Comparison of ENCODE assay signal across 10 cellular contexts in genomic region chr14:103091883-103092222, GRCh38. TPM values are rescaled to one million over a fixed set of nuclear protein-coding genes. Genes with fewer than 3 reads are reported as not detected.
DNase-seq lines count a peak whose midpoint lies in the region; ATAC-seq and TF ChIP-seq lines count a peak whose summit lies in the region.
"Had no signal": no experiment of that assay in that cellular context is flagged by ENCODE, and none has a peak within 500 bp of the region (broad histone marks: within the 10 kb centered on the region; RNA-seq: fewer than 3 reads in every experiment).

No MANE protein-coding gene starts in this region.

- DNase-seq in activated naive CD4-positive, alpha-beta T cell treated with anti-CD3 and anti-CD28 coated beads for 36 hours: no peak
- no peak for DNase-seq in activated naive CD4-positive, alpha-beta T cell treated with Interleukin-2 at 50 U/mL for 16 hours
- DNase-seq in WTC11 (ENCODE audit: low spot score) (no peak), kidney epithelial cell (ENCODE audit: low read depth) (no peak), suprapubic skin (ENCODE audit: low spot score in 2 of 2) (no peak), NCI-H345 (lab: John Stamatoyannopoulos, UW) (no peak), D341Med (ENCODE audit: low spot score) (no peak)
- no peak for DNase-seq in activated effector memory CD4-positive, alpha-beta T cell treated with anti-CD3 and anti-CD28 coated beads, Interleukin-2, amount 50 U/mL, for 16 hours

- H3K4me3 ChIP-seq in kidney epithelial cell (ENCODE audit: low read depth, low read length): peak overlapping the region; percentile 29
- H3K4me3 ChIP-seq in suprapubic skin: peak overlapping the region; percentile 51

- CTCF ChIA-PET in activated naive CD4-positive, alpha-beta T cell treated with anti-CD3 and anti-CD28 coated beads for 36 hours (lab: Charles Lee): interaction anchor here (1.0 to 1.3 kb wide), 2 partner anchors 17 kb away, joined by 5 to 6 read pairs; no protein-coding TSS in a partner anchor
- CTCF ChIA-PET in WTC11 (lab: Charles Lee): interaction anchor here (1.6 to 6.7 kb wide), 2 partner anchors 13 to 201 kb away, joined by 5 to 65 read pairs; no protein-coding TSS in a partner anchor

- H3K36me3 ChIP-seq in kidney epithelial cell (ENCODE audit: control insufficient read depth, insufficient read depth, low read length): no peaks in the 10 kb centered on the region
- H3K36me3 ChIP-seq in suprapubic skin: no peaks in the 10 kb centered on the region
- H3K36me3 ChIP-seq: adrenal gland had no signal

- no peaks in the 10 kb centered on the region for H3K9me3 Mint-ChIP-seq in activated naive CD4-positive, alpha-beta T cell treated with anti-CD3 and anti-CD28 coated beads for 36 hours
- no peaks in the 10 kb centered on the region for H3K9me3 Mint-ChIP-seq in WTC11

- no peaks in the 10 kb centered on the region for H3K27me3 ChIP-seq in kidney epithelial cell (ENCODE audit: control insufficient read depth, insufficient read depth, low read length)
- peaks cover 7% of the 10 kb centered on the region for H3K27me3 ChIP-seq in suprapubic skin
- H3K27me3 ChIP-seq: adrenal gland had no signal

- peak overlapping the region; percentile 21 for H3K4me3 Mint-ChIP-seq in activated naive CD4-positive, alpha-beta T cell treated with anti-CD3 and anti-CD28 coated beads for 36 hours
- H3K4me3 Mint-ChIP-seq in WTC11: peak overlapping the region; percentile 48

- WGBS in suprapubic skin: 75% methylated on average over 5 of the region's 9 CpGs

- intact Hi-C loops in activated naive CD4-positive, alpha-beta T cell treated with anti-CD3 and anti-CD28 coated beads for 36 hours (cut with micrococcal nuclease): loop anchor here (1.0 to 10.0 kb wide), 2 partner anchors 17 to 567 kb away; no protein-coding TSS in a partner anchor

- TF ChIP-seq EP300 in suprapubic skin (IDR thresholded peaks at IDR 0.05): no peak

- TF ChIP-seq POLR2A in suprapubic skin (IDR thresholded peaks at IDR 0.05): no peak

- H3K27ac ChIP-seq in suprapubic skin: no peak overlapping the region
- H3K27ac ChIP-seq: adrenal gland had no signal

- POLR2A ChIA-PET in WTC11 (lab: Charles Lee): no interaction called here

- H3K27ac Mint-ChIP-seq in activated naive CD4-positive, alpha-beta T cell treated with anti-CD3 and anti-CD28 coated beads for 36 hours: no peak overlapping the region
- no peak overlapping the region for H3K27ac Mint-ChIP-seq in WTC11

- peaks cover 3% of the 10 kb centered on the region for H3K4me1 Mint-ChIP-seq in activated naive CD4-positive, alpha-beta T cell treated with anti-CD3 and anti-CD28 coated beads for 36 hours (ENCODE audit: low read depth)
- H3K4me1 Mint-ChIP-seq in WTC11: peaks cover 9% of the 10 kb centered on the region

- H3K4me1 ChIP-seq in suprapubic skin: peaks cover 23% of the 10 kb centered on the region

- TF ChIP-seq CTCF in WTC11 (IDR thresholded peaks at IDR 0.05) (no peak), kidney epithelial cell (IDR thresholded peaks at IDR 0.05; ENCODE audit: insufficient read depth, low read length, poor library complexity, severe bottlenecking) (no peak), suprapubic skin (IDR thresholded peaks at IDR 0.05) (no peak)

- H3K27me3 Mint-ChIP-seq in activated naive CD4-positive, alpha-beta T cell treated with anti-CD3 and anti-CD28 coated beads for 36 hours (ENCODE audit: low read depth): peaks cover 2% of the 10 kb centered on the region
- peaks cover 9% of the 10 kb centered on the region for H3K27me3 Mint-ChIP-seq in WTC11 (ENCODE audit: low read depth)

- no peak for ATAC-seq in WTC11

- no peaks in the 10 kb centered on the region for H3K36me3 Mint-ChIP-seq in activated naive CD4-positive, alpha-beta T cell treated with anti-CD3 and anti-CD28 coated beads for 36 hours (ENCODE audit: low read depth)
- no peaks in the 10 kb centered on the region for H3K36me3 Mint-ChIP-seq in WTC11

- no peaks in the 10 kb centered on the region for H3K9me3 ChIP-seq in suprapubic skin
- H3K9me3 ChIP-seq: adrenal gland had no signal

TF ChIP-seq in WTC11, 78 proteins besides CTCF, POLR2A, EP300 and RAD21:
- peak; percentile 2; the same call in 1 of the 2 replicates for TF ChIP-seq HMGXB4 (CRISPR knock-in tag; IDR thresholded peaks at IDR 0.05)
- no peak for TF ChIP-seq FOXJ3 (CRISPR knock-in tag; IDR thresholded peaks at IDR 0.05; ENCODE audit: borderline replicate concordance)
- 0 out of 2 replicates have a peak, but pooled peaks have one; percentile 2 for TF ChIP-seq ZNF121 (CRISPR knock-in tag; IDR thresholded peaks at IDR 0.05)

RNA-seq across cellular contexts. Expression of gene EXOC3L4, which starts 2.7 kb away (rescaled TPM):
- total RNA-seq in activated naive CD4-positive, alpha-beta T cell treated with anti-CD3 and anti-CD28 coated beads for 36 hours: not detected
- 0.21 to 0.42 TPM (median 0.30 TPM) in 3 replicates for total RNA-seq in WTC11 (2021)
- 0.34 and 0.46 TPM in 2 replicates for total RNA-seq in kidney epithelial cell
- total RNA-seq in suprapubic skin: 1 to 10 TPM in 1 of 4 donors, not detected in 3; 1.5 TPM

RNA-seq across cellular contexts. Expression of gene LBHD2, which starts 7.8 kb away (rescaled TPM):
- total RNA-seq in activated naive CD4-positive, alpha-beta T cell treated with anti-CD3 and anti-CD28 coated beads for 36 hours: not detected
- total RNA-seq in WTC11 (2021) (not detected in 3 replicates), kidney epithelial cell (not detected in 2 replicates), suprapubic skin (not detected)
- total RNA-seq: adrenal gland, left colon had no signal

RNA-seq across cellular contexts. Expression of gene TNFAIP2, which starts 31.4 kb away (rescaled TPM):
- total RNA-seq in activated naive CD4-positive, alpha-beta T cell treated with anti-CD3 and anti-CD28 coated beads for 36 hours: under 1 TPM; 0.12 to 0.60 TPM
- total RNA-seq in WTC11 (2021) (19.6 to 25.2 TPM (median 24.1 TPM) in 3 replicates), kidney epithelial cell (152 and 154 TPM in 2 replicates), suprapubic skin (10 to 100 TPM; 11.9 to 23.3 (median 16.4) TPM)

RNA-seq across cellular contexts. Expression of gene CDC42BPB, which starts 34.5 kb away (rescaled TPM):
- 1 to 10 TPM; 2.5 to 3.2 TPM for total RNA-seq in activated naive CD4-positive, alpha-beta T cell treated with anti-CD3 and anti-CD28 coated beads for 36 hours
- 87.1 to 96.9 TPM (median 87.3 TPM) in 3 replicates for total RNA-seq in WTC11 (2021)
- 147 and 167 TPM in 2 replicates for total RNA-seq in kidney epithelial cell
- total RNA-seq in suprapubic skin: 100 to 1,000 TPM; 105 to 178 (median 107) TPM

Comparison
In these comparisons a context has a peak if more than half of its experiments do, and no peak if none do; other contexts are left out.
1. RNA of gene TNFAIP2, which starts 31.4 kb away (total RNA-seq): 152 to 154 TPM in kidney epithelial cell, 19.6 to 25.2 TPM in WTC11 and 11.9 to 23.3 TPM in suprapubic skin; 0.12 to 0.60 TPM in activated naive CD4-positive, alpha-beta T cell treated with anti-CD3 and anti-CD28 coated beads for 36 hours; every median in the first group is over 4 times any median in the second.